9 cellular contexts compared by ENCODE assay signal in the genomic region with DNA sequence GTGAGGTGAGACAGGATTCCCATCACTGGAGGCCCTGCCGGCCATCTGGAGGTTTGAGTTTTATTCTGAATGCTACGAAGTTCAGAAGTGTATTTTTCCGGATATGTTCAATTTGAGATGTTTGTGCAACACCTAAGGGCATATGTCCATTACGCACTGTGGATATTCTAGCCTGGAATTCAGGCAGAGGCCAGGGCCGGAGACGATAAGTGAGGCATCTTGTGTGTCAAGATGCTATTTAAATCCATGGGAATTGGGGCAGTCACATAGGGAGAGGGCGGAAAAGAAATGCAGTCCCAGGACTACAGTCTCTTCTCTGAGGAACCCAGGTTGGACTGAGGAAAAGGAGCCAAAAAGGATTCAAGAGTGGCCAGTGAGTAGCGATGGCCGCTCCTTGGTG. TPM values are rescaled to one million over a fixed set of nuclear protein-coding genes. Genes with fewer than 3 reads are reported as not detected.
A peak's percentile ranks its signal among the peaks of the same experiment; 100 is the strongest.
DNase-seq lines count a peak whose midpoint lies in the region; ATAC-seq and TF ChIP-seq lines count a peak whose summit lies in the region.
"Had no signal": no experiment of that assay in that cellular context is flagged by ENCODE, and none has a peak within 500 bp of the region (broad histone marks: within the 10 kb centered on the region; RNA-seq: fewer than 3 reads in every experiment).

No MANE protein-coding gene starts in this region.

- no peak overlapping the region for H2AFZ ChIP-seq in PC-9
- H2AFZ ChIP-seq in neuron (ENCODE audit: low read depth, low read length): no peak overlapping the region

- H3K9ac ChIP-seq in ES-I3 (ENCODE audit: low read depth, low read length) (0 out of 2 replicates have a peak overlapping the region, but pooled peaks have one; percentile 100), endocrine pancreas (ENCODE audit: control insufficient read depth, insufficient read depth, low read length) (peak overlapping the region; percentile 54)

- H4K20me1 ChIP-seq in PC-9 (ENCODE audit: insufficient read depth): no peaks in the 10 kb centered on the region; the same call in 1 of the 2 replicates

- H3F3A ChIP-seq in PC-9 (ENCODE audit: insufficient read depth, low read depth): peaks cover 10% of the 10 kb centered on the region; the same call in 1 of the 2 replicates

- no peak for TF ChIP-seq POLR2A in esophagus squamous epithelium (IDR thresholded peaks at IDR 0.05)

- no peaks in the 10 kb centered on the region for H3K9me2 ChIP-seq in PC-9 (ENCODE audit: insufficient read depth)

- TF ChIP-seq CTCF in PC-9 (conservative IDR thresholded peaks at IDR 0.05) (no peak), esophagus squamous epithelium (IDR thresholded peaks at IDR 0.05) (no peak), upper lobe of right lung (IDR thresholded peaks at IDR 0.05) (no peak)

- H3K4me1 ChIP-seq in ES-I3 (ENCODE audit: insufficient read depth, low read length): peaks cover 18% of the 10 kb centered on the region
- H3K4me1 ChIP-seq in PC-9 (replicated peaks; ENCODE audit: insufficient read depth): peaks cover 24% of the 10 kb centered on the region
- H3K4me1 ChIP-seq in endocrine pancreas (ENCODE audit: control insufficient read depth, insufficient read depth, low read length): peaks cover 9% of the 10 kb centered on the region
- peaks cover 18% of the 10 kb centered on the region for H3K4me1 ChIP-seq in neuron (ENCODE audit: insufficient read depth, low read length)
- peaks cover 0 to 31% (median 15%) of the 10 kb centered on the region in 3 donors for H3K4me1 ChIP-seq in esophagus squamous epithelium
- peaks cover 14% of the 10 kb centered on the region for H3K4me1 ChIP-seq in upper lobe of right lung

- WGBS in esophagus squamous epithelium, 2 donors: 84 to 85% methylated on average over 9 of the region's 9 CpGs

- no TSS peak for BruUV-seq in PC-9 (replicated peaks; lab: Mats Ljungman, UMichigan)

- CTCF ChIA-PET in PC-9 (lab: Charles Lee): no interaction called here

- peak overlapping the region; percentile 87 for H3K4me2 ChIP-seq in PC-9

- H3K27me3 ChIP-seq in PC-9 (ENCODE audit: insufficient read depth, low read depth) (no peaks in the 10 kb centered on the region), endocrine pancreas (ENCODE audit: control insufficient read depth, insufficient read depth, low read length) (no peaks in the 10 kb centered on the region), neuron (ENCODE audit: insufficient read depth, low read length) (no peaks in the 10 kb centered on the region), esophagus squamous epithelium (no peaks in the 10 kb centered on the region), upper lobe of right lung (no peaks in the 10 kb centered on the region)

- H3K4me3 ChIP-seq in PC-9 (peak overlapping the region; percentile 67; the same call in 1 of the 2 replicates), endocrine pancreas (ENCODE audit: control insufficient read depth, insufficient read depth, low read length) (peak overlapping the region; percentile 88), neuron (ENCODE audit: low read length) (peak overlapping the region; percentile 86), esophagus squamous epithelium (peak overlapping the region in 1 of 4 donors; percentile 95), upper lobe of right lung (no peak overlapping the region)

- DNase-seq in PC-9: no peak
- DNase-seq in NCI-H510A (lab: John Stamatoyannopoulos, UW): no peak
- DNase-seq in esophagus squamous epithelium (lab: John Stamatoyannopoulos, UW): no peak
- DNase-seq in upper lobe of right lung: no peak
- DNase-seq: NCI-H2029 had no signal

- H3K9me3 ChIP-seq in ES-I3 (ENCODE audit: control insufficient read depth, insufficient read depth, low read length): no peaks in the 10 kb centered on the region
- H3K9me3 ChIP-seq in PC-9 (ENCODE audit: insufficient read depth, low read depth): no peaks in the 10 kb centered on the region
- H3K9me3 ChIP-seq in endocrine pancreas (ENCODE audit: control insufficient read depth, low read length): no peaks in the 10 kb centered on the region
- H3K9me3 ChIP-seq in neuron (ENCODE audit: low read length): no peaks in the 10 kb centered on the region
- H3K9me3 ChIP-seq in esophagus squamous epithelium: no peaks in the 10 kb centered on the region
- H3K9me3 ChIP-seq in upper lobe of right lung: no peaks in the 10 kb centered on the region

- intact Hi-C loops in PC-9 (cut with micrococcal nuclease; ENCODE audit: unreplicated experiment): loop anchor here (5.0 kb wide), 1 partner anchor 76 kb away; the partner anchor contains the start of gene DCLRE1C
- intact Hi-C loops in esophagus squamous epithelium (cut with DNase I): loop anchor here (10.0 kb wide), 1 partner anchor 78 kb away; the partner anchor contains the start of genes DCLRE1C and MEIG1
- intact Hi-C loops in upper lobe of right lung (cut with DNase I): no loop called here

- H3K36me3 ChIP-seq in ES-I3 (ENCODE audit: insufficient read depth, low read length) (no peaks in the 10 kb centered on the region), PC-9 (ENCODE audit: low read depth) (no peaks in the 10 kb centered on the region), endocrine pancreas (ENCODE audit: control insufficient read depth, insufficient read depth, low read length) (no peaks in the 10 kb centered on the region), neuron (ENCODE audit: insufficient read depth, low read length) (peaks cover 8% of the 10 kb centered on the region), esophagus squamous epithelium (no peaks in the 10 kb centered on the region), upper lobe of right lung (no peaks in the 10 kb centered on the region)

- no peak overlapping the region for H3K27ac ChIP-seq in PC-9
- peak overlapping the region in 1 of 4 donors; percentile 97 for H3K27ac ChIP-seq in esophagus squamous epithelium
- no peak overlapping the region for H3K27ac ChIP-seq in upper lobe of right lung

- peaks cover 50% of the 10 kb centered on the region for H3K79me2 ChIP-seq in PC-9 (ENCODE audit: low read depth)

- POLR2A ChIA-PET in PC-9 (lab: Charles Lee; ENCODE audit: unreplicated experiment): no interaction called here

- ATAC-seq in HG02938 (IDR thresholded peaks at IDR 0.05; ENCODE audit: unreplicated experiment): no peak
- ATAC-seq in upper lobe of right lung: no peak

RNA-seq across cellular contexts. Expression of gene SUV39H2, which starts 1.9 kb away (rescaled TPM):
- 13.4 and 20.9 TPM in 2 replicates for total RNA-seq in PC-9 (2021)
- total RNA-seq in esophagus squamous epithelium: 10 to 100 TPM in 1 of 4 donors, 1 to 10 TPM in 3; 5.6 to 13.2 (median 8.9) TPM
- 4.5 TPM for total RNA-seq in upper lobe of right lung

RNA-seq across cellular contexts. Expression of gene HSPA14, which starts 38.7 kb away (rescaled TPM):
- total RNA-seq in PC-9 (2021): 13.9 and 23.1 TPM in 2 replicates
- total RNA-seq in esophagus squamous epithelium: 10 to 100 TPM; 12.5 to 21.4 (median 13.1) TPM
- total RNA-seq in upper lobe of right lung: 10.0 TPM

RNA-seq across cellular contexts. Expression of gene MSANTD7, which starts 38.7 kb away (rescaled TPM):
- 8.5 and 11.6 TPM in 2 replicates for total RNA-seq in PC-9 (2021)
- total RNA-seq in esophagus squamous epithelium: 1 to 10 TPM; 7.3 to 9.2 (median 8.2) TPM
- total RNA-seq in upper lobe of right lung: 6.7 TPM

RNA-seq across cellular contexts. Expression of gene CDNF, which starts 38.9 kb away (rescaled TPM):
- total RNA-seq in PC-9 (2021) (0.48 and 1.2 TPM in 2 replicates), esophagus squamous epithelium (1 to 10 TPM in 2 of 4 donors, not detected in 2; 1.1 to 1.3 TPM), upper lobe of right lung (0.61 TPM)
